ENCODE assay signal across 30 cellular contexts in genomic region chr22:45651931-45652528, GRCh38.
"Had no signal": no experiment of that assay in that cellular context is flagged by ENCODE, and none has a peak within 500 bp of the region (broad histone marks: within the 10 kb centered on the region; RNA-seq: fewer than 3 reads in every experiment).

No MANE protein-coding gene starts in this region.

- H3K4me1 ChIP-seq: ascending aorta, breast epithelium, colonic mucosa had no signal

- H3K27me3 ChIP-seq: ascending aorta, breast epithelium, colonic mucosa had no signal

- H3K4me3 Mint-ChIP-seq: activated CD4-positive, alpha-beta memory T cell treated with anti-CD3 and anti-CD28 coated beads, Interleukin-2, amount 10 ng/mL, durations not matched to agents 7 days and 5 days; activated CD4-positive, alpha-beta T cell treated with anti-CD3 and anti-CD28 coated beads, Interleukin-2, amount 10 ng/mL, durations not matched to agents 7 days and 5 days; activated naive CD4-positive, alpha-beta T cell treated with anti-CD3 and anti-CD28 coated beads, Interleukin-2, amount 10 ng/mL, durations not matched to agents 7 days and 5 days; activated naive CD8-positive, alpha-beta T cell treated with anti-CD3 and anti-CD28 coated beads, Interleukin-2, amount 10 ng/mL, durations not matched to agents 7 days and 5 days; activated T-cell treated with anti-CD3 and anti-CD28 coated beads, Interleukin-2, amount 50 U/mL, for 24 hours; activated T-cell treated with anti-CD3 and anti-CD28 coated beads, Interleukin-2, amount 50 U/mL, for 72 hours; endodermal cell; T-helper 17 cell; T-helper 2 cell treated with Interferon-gamma antibody and Interleukin-4, amounts not matched to agents 5 μg/mL and 100 μg/mL, for 36 hours had no signal

- H3K4me3 ChIP-seq: ascending aorta, breast epithelium, cardiac muscle cell, colonic mucosa had no signal

- H3K9me3 ChIP-seq: ascending aorta, breast epithelium, colonic mucosa had no signal

- H3K9me3 Mint-ChIP-seq: activated CD4-positive, alpha-beta memory T cell treated with anti-CD3 and anti-CD28 coated beads, Interleukin-2, amount 10 ng/mL, durations not matched to agents 7 days and 5 days; activated CD4-positive, alpha-beta T cell treated with anti-CD3 and anti-CD28 coated beads, Interleukin-2, amount 10 ng/mL, durations not matched to agents 7 days and 5 days; activated naive CD4-positive, alpha-beta T cell treated with anti-CD3 and anti-CD28 coated beads, Interleukin-2, amount 10 ng/mL, durations not matched to agents 7 days and 5 days; activated naive CD4-positive, alpha-beta T cell treated with anti-CD3 and anti-CD28 coated beads, Interleukin-2, amount 50 U/mL, for 72 hours; activated naive CD8-positive, alpha-beta T cell treated with anti-CD3 and anti-CD28 coated beads, Interleukin-2, amount 10 ng/mL, durations not matched to agents 7 days and 5 days; activated T-cell treated with anti-CD3 and anti-CD28 coated beads, Interleukin-2, amount 50 U/mL, for 24 hours; activated T-cell treated with anti-CD3 and anti-CD28 coated beads, Interleukin-2, amount 50 U/mL, for 72 hours; endodermal cell; T-helper 2 cell treated with Interferon-gamma antibody and Interleukin-4, amounts not matched to agents 5 μg/mL and 100 μg/mL, for 36 hours had no signal

- DNase-seq: activated CD4-positive, alpha-beta memory T cell treated with anti-CD3 and anti-CD28 coated beads, Interleukin-2, amount 10 ng/mL, durations not matched to agents 7 days and 5 days; activated CD4-positive, alpha-beta T cell treated with anti-CD3 and anti-CD28 coated beads for 1 hour; activated CD4-positive, alpha-beta T cell treated with anti-CD3 and anti-CD28 coated beads for 4 hours; activated CD4-positive, alpha-beta T cell treated with anti-CD3 and anti-CD28 coated beads, Interleukin-2, amount 10 ng/mL, durations not matched to agents 7 days and 5 days; activated CD4-positive, alpha-beta T cell treated with anti-CD3 and anti-CD28 coated beads, Interleukin-2, amount 50 U/mL, for 4 hours; activated CD4-positive, CD25-positive, alpha-beta regulatory T cell; activated CD8-positive, alpha-beta memory T cell treated with anti-CD3 and anti-CD28 coated beads, Interleukin-2, amount 50 U/mL, for 4 hours; activated gamma-delta T cell; activated naive CD4-positive, alpha-beta T cell; activated naive CD4-positive, alpha-beta T cell treated with anti-CD3 and anti-CD28 coated beads, Interleukin-2, amount 10 ng/mL, durations not matched to agents 7 days and 5 days; activated naive CD8-positive, alpha-beta T cell treated with anti-CD3 and anti-CD28 coated beads, Interleukin-2, amount 10 ng/mL, durations not matched to agents 7 days and 5 days; activated T-cell treated with anti-CD3 and anti-CD28 coated beads, Interleukin-2, amount 50 U/mL, for 24 hours; activated T-cell treated with anti-CD3 and anti-CD28 coated beads, Interleukin-2, amount 50 U/mL, for 72 hours; central memory CD4-positive, alpha-beta T cell; cerebellar nuclear complex; colonic mucosa; effector memory CD4-positive, alpha-beta T cell; endodermal cell; foreskin fibroblast; T-helper 1 cell; T-helper 17 cell; T1000 had no signal

- ATAC-seq: activated naive CD4-positive, alpha-beta T cell treated with anti-CD3 and anti-CD28 coated beads, Interleukin-2, amount 50 U/mL, for 72 hours; activated T-cell treated with anti-CD3 and anti-CD28 coated beads, Interleukin-2, amount 50 U/mL, for 72 hours; esophagus mucosa; T-helper 17 cell had no signal

- H3K4me1 Mint-ChIP-seq: activated naive CD4-positive, alpha-beta T cell treated with anti-CD3 and anti-CD28 coated beads, Interleukin-2, amount 10 ng/mL, durations not matched to agents 7 days and 5 days; endodermal cell had no signal

- FAIRE-seq: frontal cortex had no signal

- H3K27ac Mint-ChIP-seq: activated CD4-positive, alpha-beta memory T cell treated with anti-CD3 and anti-CD28 coated beads, Interleukin-2, amount 10 ng/mL, durations not matched to agents 7 days and 5 days; activated CD4-positive, alpha-beta T cell treated with anti-CD3 and anti-CD28 coated beads, Interleukin-2, amount 10 ng/mL, durations not matched to agents 7 days and 5 days; activated naive CD4-positive, alpha-beta T cell treated with anti-CD3 and anti-CD28 coated beads, Interleukin-2, amount 10 ng/mL, durations not matched to agents 7 days and 5 days; activated naive CD4-positive, alpha-beta T cell treated with anti-CD3 and anti-CD28 coated beads, Interleukin-2, amount 50 U/mL, for 72 hours; activated naive CD8-positive, alpha-beta T cell treated with anti-CD3 and anti-CD28 coated beads, Interleukin-2, amount 10 ng/mL, durations not matched to agents 7 days and 5 days; activated T-cell treated with anti-CD3 and anti-CD28 coated beads, Interleukin-2, amount 50 U/mL, for 24 hours; activated T-cell treated with anti-CD3 and anti-CD28 coated beads, Interleukin-2, amount 50 U/mL, for 72 hours; endodermal cell; T-helper 17 cell; T-helper 2 cell treated with Interferon-gamma antibody and Interleukin-4, amounts not matched to agents 5 μg/mL and 100 μg/mL, for 36 hours had no signal

- H3K27ac ChIP-seq: ascending aorta, breast epithelium, cardiac muscle cell, colonic mucosa had no signal

- H3K36me3 Mint-ChIP-seq: activated naive CD4-positive, alpha-beta T cell treated with anti-CD3 and anti-CD28 coated beads, Interleukin-2, amount 10 ng/mL, durations not matched to agents 7 days and 5 days; activated naive CD4-positive, alpha-beta T cell treated with anti-CD3 and anti-CD28 coated beads, Interleukin-2, amount 50 U/mL, for 72 hours; activated naive CD8-positive, alpha-beta T cell treated with anti-CD3 and anti-CD28 coated beads, Interleukin-2, amount 10 ng/mL, durations not matched to agents 7 days and 5 days; brain had no signal

- H3K36me3 ChIP-seq: ascending aorta, breast epithelium, cardiac muscle cell, colonic mucosa had no signal
